ENCODE assay signal across 8 cellular contexts in the genomic region with DNA sequence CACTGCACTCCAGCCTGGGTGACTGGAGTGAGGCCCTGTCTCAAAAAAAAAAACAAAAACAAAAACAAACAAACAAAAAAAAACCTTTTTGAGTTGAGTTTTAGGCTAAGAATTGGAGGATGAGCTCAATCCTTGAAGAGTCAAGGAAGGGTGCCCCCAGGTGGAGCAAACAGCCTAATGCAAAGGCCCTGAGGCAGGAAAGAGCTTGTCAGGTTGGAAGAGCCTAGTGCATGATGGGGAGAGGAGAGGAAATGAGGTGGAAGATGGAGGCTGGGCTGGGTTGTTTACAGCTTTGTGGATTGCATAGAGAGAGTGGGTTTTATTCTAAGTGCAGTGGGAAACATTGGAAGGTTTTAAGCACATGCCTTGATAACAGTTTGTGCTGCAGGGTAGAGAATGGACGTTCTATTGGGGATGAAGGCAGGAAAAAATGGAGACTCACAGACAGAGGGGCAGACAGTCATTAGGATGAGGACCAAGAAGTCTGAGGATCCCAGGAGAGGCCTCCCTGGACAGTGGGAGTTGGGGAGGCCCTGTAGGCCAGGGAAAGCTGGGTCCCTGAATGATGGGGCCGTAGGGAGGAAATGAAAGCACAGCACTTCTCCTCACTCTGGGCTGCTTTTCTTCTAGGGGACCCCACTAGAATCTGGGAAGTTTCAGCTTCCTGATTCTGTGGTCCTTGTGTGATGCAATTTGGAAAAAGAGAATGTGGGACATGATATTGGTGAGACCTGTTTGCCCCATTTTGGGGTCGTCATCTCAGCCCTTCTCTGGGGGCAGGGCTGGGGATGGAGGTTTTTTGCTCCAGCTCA. TPM values are rescaled to one million over a fixed set of nuclear protein-coding genes. Genes with fewer than 3 reads are reported as not detected.
DNase-seq lines count a peak whose midpoint lies in the region; TF ChIP-seq lines count a peak whose summit lies in the region.

No MANE protein-coding gene starts in this region.

- in situ Hi-C loops in KBM-7 (cut with MboI; ENCODE audit: low pct_unique_long_range_greater_than_20kb, low sequenced_read_pairs), result no loop called here
- in situ Hi-C loops in ACHN (cut with HindIII; ENCODE audit: low pct_ligation_motif_present, low pct_unique_long_range_greater_than_20kb, low sequenced_read_pairs), result no loop called here

- H3K27me3 Mint-ChIP-seq in osteocyte (ENCODE audit: unreplicated experiment), result peaks cover 3% of the 10 kb centered on the region

- H3K27ac ChIP-seq in angular gyrus (ENCODE audit: low read depth, low read length), result peak overlapping the region; percentile 48

- peaks cover 15% of the 10 kb centered on the region for H3K4me1 Mint-ChIP-seq in osteocyte (ENCODE audit: unreplicated experiment)

- DNase-seq in NCI-H82 (lab: John Stamatoyannopoulos, UW) (peak; percentile 62), NCI-H82 treated with DMSO at 0.1 percent for 48 hours (lab: John Stamatoyannopoulos, UW; ENCODE audit: unreplicated experiment) (no peak), KBM-7 (peak; percentile 50), osteocyte (ENCODE audit: extremely low spot score, unreplicated experiment) (no peak), ureter (ENCODE audit: low spot score) (no peak), OCI-M2 (lab: John Stamatoyannopoulos, UW; ENCODE audit: unreplicated experiment) (no peak), ACHN (no peak)

- TF ChIP-seq CTCF in osteocyte (IDR thresholded peaks at IDR 0.05), result no peak

- no peaks in the 10 kb centered on the region for H3K9me3 Mint-ChIP-seq in osteocyte (ENCODE audit: unreplicated experiment)

- H3K27ac Mint-ChIP-seq in osteocyte (ENCODE audit: unreplicated experiment), result no peak overlapping the region

- H3K4me3 Mint-ChIP-seq in osteocyte (ENCODE audit: unreplicated experiment), result peak overlapping the region; percentile 16

- peaks cover 5% of the 10 kb centered on the region for H3K36me3 Mint-ChIP-seq in osteocyte (ENCODE audit: unreplicated experiment)

RNA-seq across cellular contexts. Expression of a gene that starts 1.9 kb away (rescaled TPM):
- total RNA-seq in osteocyte (0.24 and 0.31 TPM in 2 replicates), ureter (0.31 TPM)

RNA-seq across cellular contexts. Expression of a gene that starts 13.2 kb away (rescaled TPM):
- total RNA-seq in osteocyte (698 and 746 TPM in 2 replicates), ureter (380 TPM)

RNA-seq across cellular contexts. Expression of a gene that starts 53.8 kb away (rescaled TPM):
- total RNA-seq in osteocyte (101 and 106 TPM in 2 replicates), ureter (162 TPM)

RNA-seq across cellular contexts. Expression of a gene that starts 56.0 kb away (rescaled TPM):
- total RNA-seq in osteocyte (32.6 and 33.8 TPM in 2 replicates), ureter (35.5 TPM)

Comparison
In these comparisons a context has a peak if more than half of its experiments do, and no peak if none do; other contexts are left out.
1. DNase-seq: peak in NCI-H82 (single experiment) and KBM-7 (single experiment); none in NCI-H82 treated with DMSO at 0.1 percent for 48 hours (single experiment), osteocyte (single experiment), ureter (single experiment), OCI-M2 (single experiment) and ACHN (single experiment).